ENCODE assay signal across 20 cellular contexts in the genomic region with DNA sequence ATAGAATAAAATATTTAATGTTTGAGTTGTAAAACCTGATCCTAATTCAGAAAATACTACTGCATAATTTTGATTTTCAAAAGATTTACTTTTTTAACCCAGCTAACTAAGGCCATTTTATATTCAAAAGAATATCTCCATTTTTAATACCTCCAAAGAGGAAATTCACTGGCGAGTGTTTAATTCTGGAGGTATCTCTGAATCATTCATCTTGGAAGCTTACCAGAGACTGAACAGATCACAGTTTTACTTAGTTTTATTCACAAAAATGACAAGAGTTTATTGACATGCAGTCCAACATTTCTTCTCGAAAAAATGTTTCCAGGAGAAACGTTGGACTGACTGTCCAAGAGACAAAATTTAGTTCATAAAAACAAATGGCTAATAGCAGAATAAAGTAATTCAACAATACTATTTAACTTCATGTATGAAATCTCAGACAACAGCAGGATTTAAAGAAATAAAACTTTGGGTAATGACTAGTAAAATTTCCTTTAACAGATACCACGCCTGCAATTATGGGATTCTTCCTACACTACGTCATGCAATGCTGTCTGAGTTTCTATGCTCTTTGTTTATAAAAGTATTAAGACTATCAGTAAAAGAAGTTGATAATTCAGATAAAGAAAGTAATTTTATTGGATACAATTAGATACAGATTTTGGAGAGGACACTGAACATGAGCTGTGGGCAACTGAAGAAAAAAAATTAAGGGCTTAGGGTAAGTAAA.
DNase-seq lines count a peak whose midpoint lies in the region; ATAC-seq, FAIRE-seq and TF ChIP-seq lines count a peak whose summit lies in the region.
"Had no signal": no experiment of that assay in that cellular context is flagged by ENCODE, and none has a peak within 500 bp of the region (broad histone marks: within the 10 kb centered on the region; RNA-seq: fewer than 3 reads in every experiment).

No MANE protein-coding gene starts in this region.

- no peak overlapping the region for H3K9ac ChIP-seq in GM23248
- no peak overlapping the region for H3K9ac ChIP-seq in PC-3 (ENCODE audit: low read length)
- H3K9ac ChIP-seq in smooth muscle cell (ENCODE audit: low read depth): peak overlapping the region; percentile 56
- H3K9ac ChIP-seq in mesendoderm (ENCODE audit: low read length): no peak overlapping the region

- H3K4me1 ChIP-seq in GM23248 (ENCODE audit: insufficient read depth): no peaks in the 10 kb centered on the region
- H3K4me1 ChIP-seq in PC-3 (ENCODE audit: insufficient read depth, low read length): 0 out of 2 replicates have a peak, but pooled peaks cover 5% of the 10 kb centered on the region
- H3K4me1 ChIP-seq in smooth muscle cell (ENCODE audit: low read depth): no peaks in the 10 kb centered on the region
- no peaks in the 10 kb centered on the region for H3K4me1 ChIP-seq in mesendoderm (ENCODE audit: control insufficient read depth, low read depth, low read length)
- H3K4me1 ChIP-seq: HAP-1 had no signal

- H3K56ac ChIP-seq in mesendoderm (ENCODE audit: low read length): no peak overlapping the region

- no peak for FAIRE-seq in GM19239 (lab: Jason Lieb, UNC)

- H3K9me2 ChIP-seq in GM23248 (ENCODE audit: insufficient read depth) (no peaks in the 10 kb centered on the region), PC-3 (replicated peaks; ENCODE audit: low read length) (no peaks in the 10 kb centered on the region)

- POLR2A ChIA-PET in PC-3 (lab: Charles Lee; ENCODE audit: unreplicated experiment): interaction anchor here (0.5 kb wide), 1 partner anchor 141 kb away, joined by 5 read pairs; no protein-coding TSS in a partner anchor

- H2AFZ ChIP-seq in GM23248 (no peak overlapping the region), PC-3 (ENCODE audit: low read length) (peak overlapping the region; percentile 59; the same call in 1 of the 2 replicates), smooth muscle cell (ENCODE audit: low read depth) (peak overlapping the region; percentile 64)

- no peak overlapping the region for H2AK5ac ChIP-seq in mesendoderm (ENCODE audit: low read length)

- no peak overlapping the region for H4K5ac ChIP-seq in mesendoderm (ENCODE audit: low read length)

- no peak overlapping the region for H3K4me3 ChIP-seq in GM23248
- H3K4me3 ChIP-seq in PC-3 (ENCODE audit: low read length): peak overlapping the region; percentile 29; the same call in 1 of the 2 replicates
- no peak overlapping the region for H3K4me3 ChIP-seq in fibroblast of mammary gland (ENCODE audit: control insufficient read depth, low read depth, low read length)
- peak overlapping the region; percentile 27 for H3K4me3 ChIP-seq in smooth muscle cell
- H3K4me3 ChIP-seq in mesendoderm (ENCODE audit: low read length): no peak overlapping the region
- H3K4me3 ChIP-seq: HAP-1 had no signal

- H3K27me3 ChIP-seq in GM23248 (replicated peaks; ENCODE audit: insufficient read depth): no peaks in the 10 kb centered on the region
- H3K27me3 ChIP-seq in PC-3 (ENCODE audit: low read length): no peaks in the 10 kb centered on the region
- no peaks in the 10 kb centered on the region for H3K27me3 ChIP-seq in smooth muscle cell (ENCODE audit: low read depth)
- no peaks in the 10 kb centered on the region for H3K27me3 ChIP-seq in mesendoderm (ENCODE audit: insufficient read depth, low read length, poor library complexity)

- 22 to 26% methylated on average over 5 of the region's 5 CpGs for WGBS in GM23248 (ENCODE audit: low coverage in 1 of 2, low lambda C conversion rate in 2 of 2, missing lambda C conversion rate in 2 of 2), 2 experiments
- 25% methylated on average over 5 of the region's 5 CpGs for whole genome bisulfite sequencing in smooth muscle cell (ENCODE audit: low lambda C conversion rate)
- WGBS in mesendoderm (ENCODE audit: extremely low coverage, insufficient coverage, low lambda C conversion rate): no CpG with 5 or more reads among the region's 5 CpGs

- no peaks in the 10 kb centered on the region for H3K4me1 Mint-ChIP-seq in activated T-helper 17 cell treated with anti-CD3 and anti-CD28 coated beads, Interleukin-2, amount 50 U/mL, for 72 hours
- H3K4me1 Mint-ChIP-seq: CD14-positive monocyte, IgD-negative memory B cell had no signal

- no peak overlapping the region for H2BK120ac ChIP-seq in mesendoderm (ENCODE audit: low read depth, low read length)

- CTCF ChIA-PET in PC-3 (lab: Charles Lee): interaction anchor here (0.6 to 0.7 kb wide), 2 partner anchors 17 to 303 kb away, joined by 3 to 5 read pairs; no protein-coding TSS in a partner anchor

- no peaks in the 10 kb centered on the region for H4K20me1 ChIP-seq in GM23248 (ENCODE audit: insufficient read depth)
- no peaks in the 10 kb centered on the region for H4K20me1 ChIP-seq in PC-3 (ENCODE audit: low read length)
- H4K20me1 ChIP-seq in smooth muscle cell (ENCODE audit: low read depth): no peaks in the 10 kb centered on the region

- H2BK15ac ChIP-seq in mesendoderm (replicated peaks; ENCODE audit: low read depth): no peak overlapping the region

- no peak overlapping the region for H3K4me3 Mint-ChIP-seq in activated T-helper 17 cell treated with anti-CD3 and anti-CD28 coated beads, Interleukin-2, amount 50 U/mL, for 72 hours
- H3K4me3 Mint-ChIP-seq: CD14-positive monocyte, IgD-negative memory B cell had no signal

- no peaks in the 10 kb centered on the region for H3K27me3 Mint-ChIP-seq in activated T-helper 17 cell treated with anti-CD3 and anti-CD28 coated beads, Interleukin-2, amount 50 U/mL, for 72 hours
- H3K27me3 Mint-ChIP-seq: IgD-negative memory B cell had no signal

- DNase-seq in GM23248: peak; percentile 16
- DNase-seq in PC-3: peak; percentile 29
- DNase-seq in fibroblast of mammary gland (ENCODE audit: low read depth): peak; percentile 42
- no peak for DNase-seq in smooth muscle cell (lab: John Stamatoyannopoulos, UW; ENCODE audit: unreplicated experiment)
- DNase-seq in mesendoderm: no peak
- no peak for DNase-seq in GM19239 (ENCODE audit: insufficient read length, low spot score)
- DNase-seq: DMS79 treated with DMSO at 0.1 percent for 48 hours, Karpas-422, MM.1S, NCI-H1092 treated with DMSO at 0.1 percent for 48 hours, NCI-H2081, NCI-H524, NCI-H82, SIG-M5 had no signal

- H3K27ac Mint-ChIP-seq in activated T-helper 17 cell treated with anti-CD3 and anti-CD28 coated beads, Interleukin-2, amount 50 U/mL, for 72 hours: no peak overlapping the region
- H3K27ac Mint-ChIP-seq: CD14-positive monocyte, IgD-negative memory B cell had no signal

- in situ Hi-C loops in GM23248 (cut with MboI): no loop called here

- no peak overlapping the region for H3K27ac ChIP-seq in GM23248
- no peak overlapping the region for H3K27ac ChIP-seq in PC-3 (ENCODE audit: low read length)
- peak overlapping the region; percentile 74 for H3K27ac ChIP-seq in smooth muscle cell (ENCODE audit: low read depth)
- no peak overlapping the region for H3K27ac ChIP-seq in mesendoderm (ENCODE audit: low read depth, low read length)
- H3K27ac ChIP-seq: HL-60, RWPE1 had no signal

- H3K4ac ChIP-seq in mesendoderm (ENCODE audit: low read depth, low read length): no peak overlapping the region

- TF ChIP-seq CTCF in PC-3 (conservative IDR thresholded peaks at IDR 0.05; ENCODE audit: low read depth, low read length): no peak
- no peak for TF ChIP-seq CTCF in fibroblast of mammary gland (conservative IDR thresholded peaks at IDR 0.05; ENCODE audit: control insufficient read depth, insufficient read depth, low read depth, low read length)
- no peak for TF ChIP-seq CTCF in smooth muscle cell (IDR thresholded peaks at IDR 0.05; ENCODE audit: borderline replicate concordance, insufficient read depth, poor library complexity, severe bottlenecking)

- H3K9me3 Mint-ChIP-seq in activated T-helper 17 cell treated with anti-CD3 and anti-CD28 coated beads, Interleukin-2, amount 50 U/mL, for 72 hours: peaks cover 3% of the 10 kb centered on the region
- H3K9me3 Mint-ChIP-seq: CD14-positive monocyte had no signal

- H4K8ac ChIP-seq in mesendoderm (ENCODE audit: low read depth, low read length): no peak overlapping the region

- H3K36me3 ChIP-seq in GM23248 (ENCODE audit: low read depth): no peaks in the 10 kb centered on the region
- no peaks in the 10 kb centered on the region for H3K36me3 ChIP-seq in PC-3 (ENCODE audit: low read depth, low read length)
- no peaks in the 10 kb centered on the region for H3K36me3 ChIP-seq in smooth muscle cell (ENCODE audit: low read depth)
- H3K36me3 ChIP-seq in mesendoderm (ENCODE audit: control insufficient read depth, insufficient read depth, low read length): no peaks in the 10 kb centered on the region
- H3K36me3 ChIP-seq: HAP-1 had no signal

- no peaks in the 10 kb centered on the region for H3K79me1 ChIP-seq in mesendoderm (ENCODE audit: low read length)

- no peaks in the 10 kb centered on the region for H3K36me3 Mint-ChIP-seq in activated T-helper 17 cell treated with anti-CD3 and anti-CD28 coated beads, Interleukin-2, amount 50 U/mL, for 72 hours (ENCODE audit: low read depth)
- H3K36me3 Mint-ChIP-seq: CD14-positive monocyte, IgD-negative memory B cell had no signal

- intact Hi-C loops in PC-3 (cut with micrococcal nuclease): no loop called here

- no peak overlapping the region for H3K18ac ChIP-seq in mesendoderm (ENCODE audit: low read length)

- H3K79me2 ChIP-seq in GM23248 (ENCODE audit: insufficient read depth): no peaks in the 10 kb centered on the region
- H3K79me2 ChIP-seq in PC-3 (ENCODE audit: low read length): no peaks in the 10 kb centered on the region
- no peaks in the 10 kb centered on the region for H3K79me2 ChIP-seq in smooth muscle cell (ENCODE audit: low read depth)
- H3K79me2 ChIP-seq in mesendoderm (ENCODE audit: control insufficient read depth, insufficient read depth, low read length): no peaks in the 10 kb centered on the region

- no peak overlapping the region for H3K23ac ChIP-seq in mesendoderm (ENCODE audit: low read length)

- no peak overlapping the region for H2BK5ac ChIP-seq in mesendoderm (ENCODE audit: low read length)

- BruUV-seq in PC-3 (replicated peaks; lab: Mats Ljungman, UMichigan): no TSS peak

- H3K4me2 ChIP-seq in GM23248 (ENCODE audit: unreplicated experiment) (no peak overlapping the region), PC-3 (ENCODE audit: low read length) (peak overlapping the region; percentile 63), smooth muscle cell (peak overlapping the region; percentile 80), mesendoderm (ENCODE audit: low read length) (no peak overlapping the region)

- ATAC-seq in PC-3: peak; percentile 87
- ATAC-seq in activated T-helper 17 cell treated with anti-CD3 and anti-CD28 coated beads, Interleukin-2, amount 50 U/mL, for 72 hours (replicated peaks): no peak

- no peaks in the 10 kb centered on the region for H3F3A ChIP-seq in GM23248 (ENCODE audit: insufficient read depth)
- no peaks in the 10 kb centered on the region for H3F3A ChIP-seq in PC-3 (ENCODE audit: low read length, unreplicated experiment)
- H3F3A ChIP-seq in smooth muscle cell (ENCODE audit: low read depth): no peaks in the 10 kb centered on the region

- H3K9me3 ChIP-seq in GM23248 (ENCODE audit: low read depth) (no peaks in the 10 kb centered on the region), PC-3 (ENCODE audit: low read length) (no peaks in the 10 kb centered on the region), smooth muscle cell (replicated peaks; ENCODE audit: low read depth) (no peaks in the 10 kb centered on the region)
- H3K9me3 ChIP-seq: HAP-1 had no signal

Comparison
In these comparisons a context has a peak if more than half of its experiments do, and no peak if none do; other contexts are left out.
1. DNase-seq: peak in GM23248 (single experiment), PC-3 (single experiment) and fibroblast of mammary gland (single experiment); none in smooth muscle cell (single experiment), mesendoderm (single experiment) and GM19239 (single experiment).
2. H3K4me2 ChIP-seq: peak in PC-3 (single experiment) and smooth muscle cell (single experiment); none in GM23248 (single experiment) and mesendoderm (single experiment).
3. H3K4me3 ChIP-seq: peak in PC-3 (single experiment) and smooth muscle cell (single experiment); none in GM23248 (single experiment), fibroblast of mammary gland (single experiment) and mesendoderm (single experiment).